ENCODE assay signal across 1 cellular context in genomic region chr15:79475312-79475711, GRCh38.
TF ChIP-seq lines count a peak whose summit lies in the region.

No MANE protein-coding gene starts in this region.

TF ChIP-seq in WTC11, 78 proteins besides CTCF, POLR2A, EP300 and RAD21 (continued from another document):
- TF ChIP-seq ZBTB43 (CRISPR knock-in tag; IDR thresholded peaks at IDR 0.05) (no peak), ZNF671 (CRISPR knock-in tag; IDR thresholded peaks at IDR 0.05) (no peak)
- TF ChIP-seq, protein P1, sequence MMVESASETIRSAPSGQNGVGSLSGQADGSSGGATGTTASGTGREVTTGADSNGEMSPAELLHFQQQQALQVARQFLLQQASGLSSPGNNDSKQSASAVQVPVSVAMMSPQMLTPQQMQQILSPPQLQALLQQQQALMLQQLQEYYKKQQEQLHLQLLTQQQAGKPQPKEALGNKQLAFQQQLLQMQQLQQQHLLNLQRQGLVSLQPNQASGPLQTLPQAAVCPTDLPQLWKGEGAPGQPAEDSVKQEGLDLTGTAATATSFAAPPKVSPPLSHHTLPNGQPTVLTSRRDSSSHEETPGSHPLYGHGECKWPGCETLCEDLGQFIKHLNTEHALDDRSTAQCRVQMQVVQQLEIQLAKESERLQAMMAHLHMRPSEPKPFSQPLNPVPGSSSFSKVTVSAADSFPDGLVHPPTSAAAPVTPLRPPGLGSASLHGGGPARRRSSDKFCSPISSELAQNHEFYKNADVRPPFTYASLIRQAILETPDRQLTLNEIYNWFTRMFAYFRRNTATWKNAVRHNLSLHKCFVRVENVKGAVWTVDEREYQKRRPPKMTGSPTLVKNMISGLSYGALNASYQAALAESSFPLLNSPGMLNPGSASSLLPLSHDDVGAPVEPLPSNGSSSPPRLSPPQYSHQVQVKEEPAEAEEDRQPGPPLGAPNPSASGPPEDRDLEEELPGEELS (CRISPR knock-in tag; IDR thresholded peaks at IDR 0.05): no peak
TF ChIP-seq in WTC11: peak in this region for 0.
